In the genomic region with DNA sequence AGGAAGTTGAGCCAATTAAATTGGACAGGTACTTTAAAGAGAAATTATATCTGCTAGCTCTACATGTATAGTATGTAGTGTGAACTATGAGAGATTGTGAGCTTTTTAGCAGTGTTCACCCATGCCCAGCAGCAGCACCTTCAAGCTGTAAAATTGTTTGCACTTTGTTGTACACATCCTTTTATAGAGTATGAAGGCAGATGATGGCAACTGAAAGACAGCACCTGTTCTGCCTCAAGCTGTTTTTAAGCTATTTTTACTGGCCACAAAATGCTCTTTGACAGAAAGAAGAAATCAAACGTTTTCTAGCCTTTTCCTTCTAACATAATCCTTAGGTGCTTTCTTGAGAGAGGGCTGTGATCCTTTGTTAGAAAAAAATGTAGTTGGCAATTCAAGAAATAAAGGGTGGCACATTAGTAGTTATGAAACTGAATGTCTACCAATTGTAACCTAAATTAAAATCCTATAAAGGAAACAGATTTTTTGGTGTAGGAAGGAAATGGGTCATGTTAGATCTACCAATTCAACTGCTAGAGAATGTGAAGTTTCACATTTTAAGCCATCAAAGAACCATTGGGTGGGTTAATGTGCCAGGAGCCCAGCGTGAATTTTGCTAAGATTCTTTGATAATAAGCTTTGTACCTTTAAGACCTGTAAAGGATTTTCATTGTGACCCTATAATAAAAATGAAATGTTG, we compare ENCODE assay signal across 21 cellular contexts. TPM values are rescaled to one million over a fixed set of nuclear protein-coding genes. Genes with fewer than 3 reads are reported as not detected.
DNase-seq lines count a peak whose midpoint lies in the region; ATAC-seq and TF ChIP-seq lines count a peak whose summit lies in the region.
"Had no signal": no experiment of that assay in that cellular context is flagged by ENCODE, and none has a peak within 500 bp of the region (broad histone marks: within the 10 kb centered on the region; RNA-seq: fewer than 3 reads in every experiment).

No MANE protein-coding gene starts in this region.

- H3K9me3 Mint-ChIP-seq in activated T-cell treated with anti-CD3 and anti-CD28 coated beads, Interleukin-2, amount 50 U/mL, for 72 hours, result peaks cover 1 to 4% of the 10 kb centered on the region in 2 donors

- ATAC-seq in activated T-cell treated with anti-CD3 and anti-CD28 coated beads, Interleukin-2, amount 50 U/mL, for 72 hours (replicated peaks in 1 of 2), result no peak
- ATAC-seq in GM21576 (IDR thresholded peaks at IDR 0.05; ENCODE audit: unreplicated experiment), result peak; percentile 65
- ATAC-seq in GM18907 (IDR thresholded peaks at IDR 0.05; ENCODE audit: unreplicated experiment), result no peak
- ATAC-seq: body of pancreas; gastroesophageal sphincter; psoas muscle; stimulated activated naive CD8-positive, alpha-beta T cell treated with anti-CD3 and anti-CD28 coated beads, Interleukin-15, Interleukin-2, amounts not matched to agents 100 U/mL and 50 U/mL, for 24 hours; upper lobe of right lung had no signal

- peak overlapping the region; percentile 12 for H3K4me3 ChIP-seq in neural cell (ENCODE audit: low read length)
- H3K4me3 ChIP-seq: body of pancreas, gastroesophageal sphincter, psoas muscle, SJSA1, upper lobe of right lung had no signal

- no peak overlapping the region for H2AFZ ChIP-seq in neural cell (ENCODE audit: low read depth, low read length)

- H3K4me1 Mint-ChIP-seq in activated T-cell treated with anti-CD3 and anti-CD28 coated beads, Interleukin-2, amount 50 U/mL, for 72 hours (ENCODE audit: low read depth), result peaks cover 16% of the 10 kb centered on the region

- no peaks in the 10 kb centered on the region for H3F3A ChIP-seq in neural cell (ENCODE audit: insufficient read depth, low read length, poor library complexity, severe bottlenecking)

- H3K79me2 ChIP-seq in neural cell (replicated peaks; ENCODE audit: insufficient read depth, low read length), result peaks cover 16% of the 10 kb centered on the region

- H3K27me3 Mint-ChIP-seq in activated T-cell treated with anti-CD3 and anti-CD28 coated beads, Interleukin-2, amount 50 U/mL, for 72 hours (ENCODE audit: low read depth), result no peaks in the 10 kb centered on the region
- H3K27me3 Mint-ChIP-seq: naive B cell had no signal

- H3K27me3 ChIP-seq in neural cell (ENCODE audit: insufficient read depth, low read depth, low read length), result no peaks in the 10 kb centered on the region
- H3K27me3 ChIP-seq: body of pancreas, gastroesophageal sphincter, SJSA1, upper lobe of right lung had no signal

- H3K27ac Mint-ChIP-seq in activated T-cell treated with anti-CD3 and anti-CD28 coated beads, Interleukin-2, amount 50 U/mL, for 72 hours, result peak overlapping the region; percentile 17

- H3K36me3 ChIP-seq in neural cell (ENCODE audit: insufficient read depth, low read length), result no peaks in the 10 kb centered on the region
- H3K36me3 ChIP-seq: gastroesophageal sphincter, SJSA1, upper lobe of right lung had no signal

- no peak for TF ChIP-seq EP300 in neural cell (conservative IDR thresholded peaks at IDR 0.05; ENCODE audit: poor library complexity, severe bottlenecking)

- no peaks in the 10 kb centered on the region for H4K20me1 ChIP-seq in neural cell (ENCODE audit: insufficient read depth)

- DNase-seq in activated T-cell treated with anti-CD3 and anti-CD28 coated beads, Interleukin-2, amount 50 U/mL, for 72 hours, result no peak
- DNase-seq in activated T-cell treated with anti-CD3 and anti-CD28 coated beads for 4 hours, result no peak
- DNase-seq in NCI-H146 (lab: John Stamatoyannopoulos, UW), result peak; percentile 28
- DNase-seq in T-helper 2 cell, result no peak
- DNase-seq in NCI-H2107 (lab: John Stamatoyannopoulos, UW), result no peak
- DNase-seq: ACHN; activated gamma-delta T cell; body of pancreas; COR-L47; cortex of kidney; naive B cell; NCI-H1048; psoas muscle; stimulated activated naive CD8-positive, alpha-beta T cell treated with anti-CD3 and anti-CD28 coated beads, Interleukin-15, Interleukin-2, amounts not matched to agents 100 U/mL and 50 U/mL, for 24 hours; upper lobe of right lung had no signal

- H3K4me2 ChIP-seq in neural cell (ENCODE audit: low read length), result no peak overlapping the region

- no peak overlapping the region for H3K4me3 Mint-ChIP-seq in activated T-cell treated with anti-CD3 and anti-CD28 coated beads, Interleukin-2, amount 50 U/mL, for 72 hours
- H3K4me3 Mint-ChIP-seq: naive B cell had no signal

- TF ChIP-seq CTCF in neural cell (IDR thresholded peaks at IDR 0.05; ENCODE audit: poor library complexity, severe bottlenecking), result no peak

- H3K27ac ChIP-seq in neural cell (ENCODE audit: low read length), result no peak overlapping the region
- H3K27ac ChIP-seq: body of pancreas, epithelial cell of prostate, gastroesophageal sphincter, psoas muscle, SJSA1, upper lobe of right lung had no signal

- no peak overlapping the region for H3K9ac ChIP-seq in neural cell (ENCODE audit: low read length)

- peaks cover 10 to 14% of the 10 kb centered on the region in 2 donors for H3K36me3 Mint-ChIP-seq in activated T-cell treated with anti-CD3 and anti-CD28 coated beads, Interleukin-2, amount 50 U/mL, for 72 hours (ENCODE audit: insufficient read depth in 2 of 2)
- H3K36me3 Mint-ChIP-seq: naive B cell had no signal

- H3K9me3 ChIP-seq in neural cell (ENCODE audit: low read length), result no peaks in the 10 kb centered on the region
- H3K9me3 ChIP-seq: body of pancreas, SJSA1, upper lobe of right lung had no signal

- H3K9me2 ChIP-seq in neural cell (ENCODE audit: insufficient read depth, low read length), result no peaks in the 10 kb centered on the region

- TF ChIP-seq RAD21 in neural cell (conservative IDR thresholded peaks at IDR 0.05), result no peak

TF ChIP-seq in neural cell, 6 proteins besides CTCF, POLR2A, EP300 and RAD21:
- TF ChIP-seq SMC3 (conservative IDR thresholded peaks at IDR 0.05; ENCODE audit: poor library complexity) (no peak), EZH2 (IDR thresholded peaks at IDR 0.05; ENCODE audit: borderline replicate concordance, insufficient read depth, low read length, poor library complexity, severe bottlenecking) (no peak), TAF1 (IDR thresholded peaks at IDR 0.05; ENCODE audit: low read depth) (no peak), MXI1 (conservative IDR thresholded peaks at IDR 0.05; ENCODE audit: poor library complexity, severe bottlenecking) (no peak), POLR2AphosphoS5 (IDR thresholded peaks at IDR 0.05) (no peak)
- TF ChIP-seq, protein P1, sequence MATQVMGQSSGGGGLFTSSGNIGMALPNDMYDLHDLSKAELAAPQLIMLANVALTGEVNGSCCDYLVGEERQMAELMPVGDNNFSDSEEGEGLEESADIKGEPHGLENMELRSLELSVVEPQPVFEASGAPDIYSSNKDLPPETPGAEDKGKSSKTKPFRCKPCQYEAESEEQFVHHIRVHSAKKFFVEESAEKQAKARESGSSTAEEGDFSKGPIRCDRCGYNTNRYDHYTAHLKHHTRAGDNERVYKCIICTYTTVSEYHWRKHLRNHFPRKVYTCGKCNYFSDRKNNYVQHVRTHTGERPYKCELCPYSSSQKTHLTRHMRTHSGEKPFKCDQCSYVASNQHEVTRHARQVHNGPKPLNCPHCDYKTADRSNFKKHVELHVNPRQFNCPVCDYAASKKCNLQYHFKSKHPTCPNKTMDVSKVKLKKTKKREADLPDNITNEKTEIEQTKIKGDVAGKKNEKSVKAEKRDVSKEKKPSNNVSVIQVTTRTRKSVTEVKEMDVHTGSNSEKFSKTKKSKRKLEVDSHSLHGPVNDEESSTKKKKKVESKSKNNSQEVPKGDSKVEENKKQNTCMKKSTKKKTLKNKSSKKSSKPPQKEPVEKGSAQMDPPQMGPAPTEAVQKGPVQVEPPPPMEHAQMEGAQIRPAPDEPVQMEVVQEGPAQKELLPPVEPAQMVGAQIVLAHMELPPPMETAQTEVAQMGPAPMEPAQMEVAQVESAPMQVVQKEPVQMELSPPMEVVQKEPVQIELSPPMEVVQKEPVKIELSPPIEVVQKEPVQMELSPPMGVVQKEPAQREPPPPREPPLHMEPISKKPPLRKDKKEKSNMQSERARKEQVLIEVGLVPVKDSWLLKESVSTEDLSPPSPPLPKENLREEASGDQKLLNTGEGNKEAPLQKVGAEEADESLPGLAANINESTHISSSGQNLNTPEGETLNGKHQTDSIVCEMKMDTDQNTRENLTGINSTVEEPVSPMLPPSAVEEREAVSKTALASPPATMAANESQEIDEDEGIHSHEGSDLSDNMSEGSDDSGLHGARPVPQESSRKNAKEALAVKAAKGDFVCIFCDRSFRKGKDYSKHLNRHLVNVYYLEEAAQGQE (IDR thresholded peaks at IDR 0.05; ENCODE audit: borderline replicate concordance), result no peak
TF ChIP-seq in neural cell: peak in this region for 0.

RNA-seq across cellular contexts. Expression of a gene that starts 59.5 kb away (rescaled TPM):
- 10 to 100 TPM; 47.7 to 50.4 TPM for total RNA-seq in activated T-cell treated with anti-CD3 and anti-CD28 coated beads, Interleukin-2, amount 50 U/mL, for 72 hours
- 30.3 and 35.3 TPM in 2 replicates for polyA plus RNA-seq in neural cell
- 63.1 and 144 TPM in 2 replicates for polyA minus RNA-seq in neural cell

RNA-seq across cellular contexts. Expression of a gene that starts 59.7 kb away (rescaled TPM):
- total RNA-seq in activated T-cell treated with anti-CD3 and anti-CD28 coated beads, Interleukin-2, amount 50 U/mL, for 72 hours, result 10 to 100 TPM; 15.5 to 17.9 TPM
- polyA plus RNA-seq in neural cell, result 3.5 and 4.9 TPM in 2 replicates
- polyA minus RNA-seq in neural cell, result 14.0 and 14.9 TPM in 2 replicates
